ENCODE assay signal across 8 cellular contexts in the genomic region with DNA sequence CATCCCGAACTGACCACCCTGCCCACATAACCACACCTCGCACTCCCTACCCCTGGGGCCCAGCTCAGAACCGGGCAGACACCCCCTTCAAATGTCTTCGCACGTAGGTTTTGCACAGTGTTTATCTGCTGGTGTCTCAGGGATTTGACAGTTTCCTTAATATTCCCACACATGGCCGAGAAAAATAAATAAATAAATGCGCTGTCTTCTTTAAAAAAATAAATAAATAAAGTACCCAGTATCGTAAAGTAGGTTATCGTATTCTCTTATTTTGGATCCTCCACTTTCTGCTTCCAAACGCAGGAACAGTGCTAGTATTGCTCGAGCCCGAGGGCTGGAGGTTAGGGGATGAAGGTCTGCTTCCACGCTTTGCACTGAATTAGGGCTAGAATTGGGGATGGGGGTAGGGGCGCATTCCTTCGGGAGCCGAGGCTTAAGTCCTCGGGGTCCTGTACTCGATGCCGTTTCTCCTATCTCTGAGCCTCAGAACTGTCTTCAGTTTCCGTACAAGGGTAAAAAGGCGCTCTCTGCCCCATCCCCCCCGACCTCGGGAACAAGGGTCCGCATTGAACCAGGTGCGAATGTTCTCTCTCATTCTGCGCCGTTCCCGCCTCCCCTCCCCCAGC. TPM values are rescaled to one million over a fixed set of nuclear protein-coding genes. Genes with fewer than 3 reads are reported as not detected.
A peak's percentile ranks its signal among the peaks of the same experiment; 100 is the strongest.
DNase-seq lines count a peak whose midpoint lies in the region; ATAC-seq, FAIRE-seq and TF ChIP-seq lines count a peak whose summit lies in the region.

No MANE protein-coding gene starts in this region.

- in situ Hi-C loops in astrocyte of the spinal cord (cut with HindIII; ENCODE audit: low sequenced_read_pairs): no loop called here

- no peaks in the 10 kb centered on the region for H3K9me3 ChIP-seq in left lung

- H3K4me1 Mint-ChIP-seq in IgD-negative memory B cell: peaks cover 30 to 38% (median 35%) of the 10 kb centered on the region in 3 donors

- H3K36me3 Mint-ChIP-seq in IgD-negative memory B cell: no peaks in the 10 kb centered on the region

- TF ChIP-seq POLR2A in GM12891 (IDR thresholded peaks at IDR 0.05; ENCODE audit: low read depth, low read length): no peak

- DNase-seq in GM12891 (ENCODE audit: insufficient read length, low spot score): peak; percentile 27
- DNase-seq in astrocyte of the spinal cord (ENCODE audit: low read depth, low spot score): peak; percentile 73
- DNase-seq in left lung: no peak
- no peak for DNase-seq in substantia nigra (lab: John Stamatoyannopoulos, UW)
- DNase-seq in cerebellar nuclear complex (lab: John Stamatoyannopoulos, UW): no peak

- intact Hi-C loops in left lung (cut with DNase I): no loop called here

- H3K36me3 ChIP-seq in left lung: peaks cover 0 to 31% of the 10 kb centered on the region in 2 donors

- TF ChIP-seq CTCF in astrocyte of the spinal cord (IDR thresholded peaks at IDR 0.05; ENCODE audit: low read depth, low read length): no peak
- no peak for TF ChIP-seq CTCF in left lung (IDR thresholded peaks at IDR 0.05)

- H3K4me1 ChIP-seq in left lung: peaks cover 23 to 74% of the 10 kb centered on the region in 2 donors

- H3K27ac ChIP-seq in left lung: peak overlapping the region; percentile 99 to 100
- H3K27ac ChIP-seq in substantia nigra (ENCODE audit: low read depth, low read length, poor library complexity, severe bottlenecking): peak overlapping the region; percentile 98

- peak overlapping the region; percentile 97 to 98 (median 97) for H3K27ac Mint-ChIP-seq in IgD-negative memory B cell

- H3K4me3 Mint-ChIP-seq in IgD-negative memory B cell: peak overlapping the region; percentile 88 to 98 (median 96)

- H3K27me3 Mint-ChIP-seq in IgD-negative memory B cell: peaks cover 64% of the 10 kb centered on the region

- H3K4me3 ChIP-seq in astrocyte of the spinal cord (ENCODE audit: low read depth, low read length) (peak overlapping the region; percentile 56), left lung (peak overlapping the region; percentile 61 to 87)

- FAIRE-seq in GM12891 (lab: Jason Lieb, UNC): no peak

- ATAC-seq in left lung (no peak), HG03039 (IDR thresholded peaks at IDR 0.05; ENCODE audit: unreplicated experiment) (no peak), HG03196 (IDR thresholded peaks at IDR 0.05; ENCODE audit: unreplicated experiment) (no peak)

- H3K9me3 Mint-ChIP-seq in IgD-negative memory B cell: no peaks in the 10 kb centered on the region

- no peaks in the 10 kb centered on the region for H3K27me3 ChIP-seq in left lung

TF ChIP-seq in GM12891, 5 proteins besides CTCF, POLR2A, EP300 and RAD21:
- TF ChIP-seq POU2F2 (IDR thresholded peaks at IDR 0.05; ENCODE audit: low read depth, low read length) (no peak), PAX5 (IDR thresholded peaks at IDR 0.05; ENCODE audit: insufficient read depth, low read length, severe bottlenecking) (no peak), TAF1 (IDR thresholded peaks at IDR 0.05; ENCODE audit: low read depth, low read length) (no peak), SPI1 (IDR thresholded peaks at IDR 0.05; ENCODE audit: low read depth, low read length) (no peak), POLR2AphosphoS5 (IDR thresholded peaks at IDR 0.05; ENCODE audit: low read depth, low read length) (no peak)

RNA-seq across cellular contexts. Expression of gene FOS, which starts 0.7 kb away (rescaled TPM):
- polyA plus RNA-seq in GM12891 (2012; ENCODE audit: low read depth, missing spikeins): 6.8 TPM
- polyA plus RNA-seq in IgD-negative memory B cell: 487 TPM
- total RNA-seq in left lung: 100 to 1,000 TPM in 1 of 2 donors, 10 to 100 TPM in 1; 92.2 to 264 TPM

Comparison
In these comparisons a context has a peak if more than half of its experiments do, and no peak if none do; other contexts are left out.
1. DNase-seq: peak in GM12891 (single experiment) and astrocyte of the spinal cord (single experiment); none in left lung (0 of 2), substantia nigra (0 of 49) and cerebellar nuclear complex (0 of 2).